ENCODE assay signal across 17 cellular contexts in genomic region chr1:95282496-95282850, GRCh38. TPM values are rescaled to one million over a fixed set of nuclear protein-coding genes. Genes with fewer than 3 reads are reported as not detected.
DNase-seq lines count a peak whose midpoint lies in the region; ATAC-seq and TF ChIP-seq lines count a peak whose summit lies in the region.
"Had no signal": no experiment of that assay in that cellular context is flagged by ENCODE, and none has a peak within 500 bp of the region (broad histone marks: within the 10 kb centered on the region; RNA-seq: fewer than 3 reads in every experiment).

No MANE protein-coding gene starts in this region.

- ATAC-seq in SK-N-SH treated with all-trans-retinoic acid at 6 μM for 48 hours (no peak), GM18861 (IDR thresholded peaks at IDR 0.05; ENCODE audit: unreplicated experiment) (no peak)

- peaks cover 23% of the 10 kb centered on the region for H3K4me1 ChIP-seq in HUES64 (ENCODE audit: insufficient read depth, low read length)
- H3K4me1 ChIP-seq: BLaER1 had no signal

- no peaks in the 10 kb centered on the region for H3K36me3 ChIP-seq in HUES64 (ENCODE audit: insufficient read depth, low read length)
- H3K36me3 ChIP-seq: BLaER1 had no signal

- H3K4me3 ChIP-seq in AG04449 (ENCODE audit: low read depth, low read length) (no peak overlapping the region), HUES64 (ENCODE audit: low read length) (no peak overlapping the region), choroid plexus epithelial cell (ENCODE audit: low read depth, low read length) (no peak overlapping the region)
- H3K4me3 ChIP-seq: BLaER1, GM23248 had no signal

- peak overlapping the region; percentile 34; the same call in 1 of the 2 replicates for H3K27ac ChIP-seq in HUES64 (ENCODE audit: low read depth, low read length)
- H3K27ac ChIP-seq: 22Rv1, BLaER1, GM23248 had no signal

- H3K9me3 ChIP-seq in HUES64 (ENCODE audit: insufficient read depth, low read depth, low read length), result no peaks in the 10 kb centered on the region
- H3K9me3 ChIP-seq: BLaER1, Caco-2 had no signal

- POLR2A ChIA-PET in AG04449 (lab: Yijun Ruan, JAX), result no interaction called here

- H3K27me3 ChIP-seq in HUES64 (ENCODE audit: insufficient read depth, low read length), result no peaks in the 10 kb centered on the region
- H3K27me3 ChIP-seq: BLaER1 had no signal

- DNase-seq in AG04449 (ENCODE audit: low read depth, low spot score), result peak; percentile 7
- peak; percentile 2 for DNase-seq in choroid plexus epithelial cell (ENCODE audit: low read depth)
- DNase-seq in cerebellum (ENCODE audit: low spot score), result no peak
- no peak for DNase-seq in NCI-H510A treated with DMSO at 0.1 percent for 48 hours (lab: John Stamatoyannopoulos, UW)
- DNase-seq in dedifferentiated amniotic fluid mesenchymal stem cell (ENCODE audit: extremely low spot score), result no peak
- DNase-seq: AML-193; Caco-2; CD8-positive, alpha-beta memory T cell; DND-41; GF-D8; GM23248; H9 had no signal

- CTCF ChIA-PET in AG04449 (lab: Yijun Ruan, JAX), result no interaction called here

- 78% methylated on average over 1 of the region's 1 CpG for WGBS in HUES64

- no peak for TF ChIP-seq CTCF in AG04449 (IDR thresholded peaks at IDR 0.05; ENCODE audit: insufficient read depth, low read length, missing control alignments)
- no peak for TF ChIP-seq CTCF in choroid plexus epithelial cell (conservative IDR thresholded peaks at IDR 0.05; ENCODE audit: low read depth, low read length)

- no peak overlapping the region for H3K9ac ChIP-seq in HUES64 (ENCODE audit: low read depth, low read length)
- H3K9ac ChIP-seq: BLaER1, GM23248 had no signal

TF ChIP-seq in SK-N-SH treated with all-trans-retinoic acid at 6 μM for 48 hours, 23 proteins besides CTCF, POLR2A, EP300 and RAD21:
- TF ChIP-seq ISL1 (CRISPR knock-in tag; IDR thresholded peaks at IDR 0.05) (peak; percentile 31; the same call in 1 of the 2 replicates), ZNF8 (CRISPR knock-in tag; IDR thresholded peaks at IDR 0.05) (no peak)

RNA-seq across cellular contexts. Expression of gene RWDD3, which starts 48.5 kb away (rescaled TPM):
- polyA plus RNA-seq in HUES64 (2013, experiment 1 of 2), result 9.3 TPM
- polyA plus RNA-seq in HUES64 (2013, experiment 2 of 2), result 13.6 TPM
- total RNA-seq in cerebellum, result 20.1 TPM

Comparison
In these comparisons a context has a peak if more than half of its experiments do, and no peak if none do; other contexts are left out.
1. DNase-seq: peak in AG04449 (single experiment) and choroid plexus epithelial cell (single experiment); none in cerebellum (single experiment), NCI-H510A treated with DMSO at 0.1 percent for 48 hours (single experiment) and dedifferentiated amniotic fluid mesenchymal stem cell (single experiment).